ENCODE assay signal across 8 cellular contexts in genomic region chr17:75855310-75856061, GRCh38. TPM values are rescaled to one million over a fixed set of nuclear protein-coding genes. Genes with fewer than 3 reads are reported as not detected.
DNase-seq lines count a peak whose midpoint lies in the region; ATAC-seq and TF ChIP-seq lines count a peak whose summit lies in the region.

TSS of gene WBP2 (minus strand) at chr17:75855335. CDS start at chr17:75855297, 38 bp downstream.

- peak; percentile 95 to 97 (median 96) for TF ChIP-seq POLR2A in spleen (IDR thresholded peaks at IDR 0.05)

- 0 to 2% (median 0%) methylated on average over 21 to 58 of the region's 58 CpGs for WGBS in spleen, 5 donors

- H3K36me3 ChIP-seq in spleen, result peaks cover 0 to 30% (median 22%) of the 10 kb centered on the region in 6 donors

- no peaks in the 10 kb centered on the region for H3K27me3 ChIP-seq in spleen (replicated peaks in 1 of 7)

- TF ChIP-seq CTCF in AG10803 (conservative IDR thresholded peaks at IDR 0.05; ENCODE audit: low read length) (peak; percentile 12; the same call in 1 of the 2 replicates), activated B cell treated with CpG ODN at 0.5 μM for 24 hours (IDR thresholded peaks at IDR 0.05) (no peak), spleen (IDR thresholded peaks at IDR 0.05 in 8 of 11, conservative IDR thresholded peaks at IDR 0.05 in 3 of 11) (peak in 10 of 11 experiments; percentile 29 to 65 (median 52))

- peaks cover 48% of the 10 kb centered on the region for H3K4me1 Mint-ChIP-seq in activated B cell treated with CpG ODN at 0.5 μM for 24 hours

- no peak within 1 kb of the TSS for H3K4me3 Mint-ChIP-seq in activated B cell treated with CpG ODN at 0.5 μM for 24 hours

- peak within 1 kb of the TSS; percentile 96 for H3K4me3 ChIP-seq in AG10803 (ENCODE audit: low read length)
- peak within 1 kb of the TSS; percentile 63 to 87 (median 82) for H3K4me3 ChIP-seq in spleen

- H3K27ac Mint-ChIP-seq in activated B cell treated with CpG ODN at 0.5 μM for 24 hours, result peak within 1 kb of the TSS; percentile 79

- no peaks in the 10 kb centered on the region for H3K27me3 Mint-ChIP-seq in activated B cell treated with CpG ODN at 0.5 μM for 24 hours

- H3K9me3 Mint-ChIP-seq in activated B cell treated with CpG ODN at 0.5 μM for 24 hours, result no peaks in the 10 kb centered on the region

- H3K27ac ChIP-seq in caudate nucleus (ENCODE audit: low read depth, low read length) (peak within 1 kb of the TSS; percentile 98), spleen (peak within 1 kb of the TSS; percentile 99 to 100 (median 100))

- peaks cover 14% of the 10 kb centered on the region for H3K36me3 Mint-ChIP-seq in activated B cell treated with CpG ODN at 0.5 μM for 24 hours (ENCODE audit: low read depth)

- POLR2A ChIA-PET in activated B cell treated with CpG ODN at 0.5 μM for 24 hours (lab: Charles Lee), result interaction anchor here (0.5 to 6.5 kb wide), 47 partner anchors 9 to 842 kb away, joined by 3 to 129 read pairs (median 5); partner anchors contain the start of genes ACOX1, GALK1, MRPL38 and MRPL58

- intact Hi-C loops in activated B cell treated with CpG ODN at 0.5 μM for 24 hours (cut with micrococcal nuclease), result loop anchor here (1.0 to 5.0 kb wide), 12 partner anchors 9 to 673 kb away; partner anchors contain the start of genes ACOX1, FBF1, MRPL38 and PRPSAP1
- intact Hi-C loops in spleen (cut with DNase I; ENCODE audit: low total_unique reads), result no loop called here

- H3K4me1 ChIP-seq in spleen, result peaks cover 44 to 89% (median 72%) of the 10 kb centered on the region in 6 donors

- ATAC-seq in GM19023 (IDR thresholded peaks at IDR 0.05; ENCODE audit: unreplicated experiment) (peak; percentile 82), HG03280 (IDR thresholded peaks at IDR 0.05; ENCODE audit: unreplicated experiment) (peak; percentile 85), activated B cell treated with CpG ODN at 0.5 μM for 24 hours (ENCODE audit: low read depth) (peak; percentile 87)

- CTCF ChIA-PET in activated B cell treated with CpG ODN at 0.5 μM for 24 hours (lab: Charles Lee), result interaction anchor here (0.8 to 4.4 kb wide), 13 partner anchors 9 to 223 kb away, joined by 3 to 34 read pairs (median 4); partner anchors contain the start of genes GALK1, MRPL38, SMIM5 and TRIM47

- H3K9me3 ChIP-seq in spleen, result no peaks in the 10 kb centered on the region

- DNase-seq in AG10803 (ENCODE audit: low read depth), result peak; percentile 100
- DNase-seq in NCI-H345 (lab: John Stamatoyannopoulos, UW), result peak; percentile 100
- DNase-seq in activated B cell treated with CpG ODN at 0.5 μM for 24 hours, result peak; percentile 84
- DNase-seq in caudate nucleus (lab: John Stamatoyannopoulos, UW), result peak; percentile 83 to 100 (median 99)
- peak; percentile 100 for DNase-seq in inferior parietal cortex (ENCODE audit: extremely low spot score)
- peak; percentile 98 for DNase-seq in spleen

RNA-seq across cellular contexts. Expression of gene WBP2, which starts in this region (rescaled TPM):
- total RNA-seq in activated B cell treated with CpG ODN at 0.5 μM for 24 hours (66.0 and 68.7 TPM in 2 replicates), spleen (100 to 1,000 TPM in 4 of 7 donors, 10 to 100 TPM in 3; 46.7 to 144 (median 125) TPM)
- 100 to 1,000 TPM in 1 of 3 donors, 10 to 100 TPM in 2; 70.2 to 104 (median 74.1) TPM for polyA plus RNA-seq in spleen

Comparison
In these comparisons a context has a peak if more than half of its experiments do, and no peak if none do; other contexts are left out.
1. Peak in every context shown above with its lines: DNase-seq, ATAC-seq, H3K4me3 ChIP-seq and H3K27ac ChIP-seq.